8 cellular contexts compared by ENCODE assay signal in the genomic region with DNA sequence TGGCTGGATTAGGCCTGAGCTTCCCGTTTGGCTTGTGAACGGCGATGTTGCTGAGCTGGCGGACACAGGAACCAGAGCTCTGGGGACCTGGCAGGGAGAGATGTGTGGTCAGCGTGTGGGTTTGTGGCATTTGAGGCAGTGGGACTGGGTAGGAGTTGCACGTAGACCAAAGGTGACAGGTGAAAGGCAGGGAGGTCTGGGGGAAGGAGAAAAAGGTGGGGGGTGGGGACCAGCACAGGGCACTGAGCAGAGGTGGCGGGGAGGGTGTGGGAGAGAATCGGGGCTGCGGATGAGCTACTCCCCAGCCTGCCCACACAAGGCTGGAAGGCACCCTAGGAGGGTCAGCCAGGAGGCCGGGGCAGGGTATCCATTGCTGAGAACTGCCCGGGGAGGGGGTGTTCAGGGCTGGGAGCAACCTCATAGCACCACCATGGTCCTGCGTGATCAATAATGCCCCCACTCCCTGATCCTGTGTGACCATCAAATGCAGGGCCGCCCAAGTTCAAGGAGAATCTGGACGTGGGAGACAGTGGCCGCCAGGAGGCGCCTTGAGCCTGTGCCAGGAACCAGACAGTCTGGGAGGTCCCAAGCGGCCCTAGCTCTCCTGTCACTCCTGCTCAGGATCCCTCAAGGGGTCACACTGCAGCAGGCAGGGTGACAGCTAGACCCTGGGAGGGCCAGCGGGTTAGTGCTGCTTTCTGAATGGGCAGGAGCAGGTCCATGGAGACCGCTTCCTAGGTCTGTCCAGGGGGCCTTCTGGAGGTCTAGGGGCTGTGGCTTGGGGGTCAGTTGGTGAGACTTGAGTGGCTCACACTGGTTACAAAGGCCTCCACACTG. TPM values are rescaled to one million over a fixed set of nuclear protein-coding genes. Genes with fewer than 3 reads are reported as not detected.
A peak's percentile ranks its signal among the peaks of the same experiment; 100 is the strongest.
DNase-seq lines count a peak whose midpoint lies in the region; ATAC-seq and TF ChIP-seq lines count a peak whose summit lies in the region.

No MANE protein-coding gene starts in this region.

- no peak overlapping the region for H3K4me3 Mint-ChIP-seq in activated naive CD8-positive, alpha-beta T cell treated with anti-CD3 and anti-CD28 coated beads, Interleukin-2, amount 50 U/mL, for 24 hours

- peaks cover 2% of the 10 kb centered on the region for H3K4me1 Mint-ChIP-seq in activated naive CD8-positive, alpha-beta T cell treated with anti-CD3 and anti-CD28 coated beads, Interleukin-2, amount 50 U/mL, for 24 hours

- H3K27me3 Mint-ChIP-seq in activated naive CD8-positive, alpha-beta T cell treated with anti-CD3 and anti-CD28 coated beads, Interleukin-2, amount 50 U/mL, for 24 hours, result no peaks in the 10 kb centered on the region

- H3K4me3 ChIP-seq in right atrium auricular region (no peak overlapping the region), spleen (no peak overlapping the region)

- peaks cover 0 to 3% of the 10 kb centered on the region in 2 donors for H3K4me1 ChIP-seq in right atrium auricular region
- peaks cover 0 to 48% (median 14%) of the 10 kb centered on the region in 6 donors for H3K4me1 ChIP-seq in spleen

- no peaks in the 10 kb centered on the region for H3K27me3 ChIP-seq in right atrium auricular region
- no peaks in the 10 kb centered on the region for H3K27me3 ChIP-seq in spleen (replicated peaks in 1 of 7)

- H3K27ac ChIP-seq in right atrium auricular region, result no peak overlapping the region
- peak overlapping the region in 5 of 8 donors; percentile 76 to 83 (median 78) for H3K27ac ChIP-seq in spleen

- H3K36me3 ChIP-seq in right atrium auricular region (no peaks in the 10 kb centered on the region), spleen (no peaks in the 10 kb centered on the region)

- no peaks in the 10 kb centered on the region for H3K36me3 Mint-ChIP-seq in activated naive CD8-positive, alpha-beta T cell treated with anti-CD3 and anti-CD28 coated beads, Interleukin-2, amount 50 U/mL, for 24 hours (ENCODE audit: low read depth)

- 37 to 53% (median 47%) methylated on average over 14 to 19 of the region's 19 CpGs for WGBS in spleen, 5 donors

- intact Hi-C loops in spleen (cut with DNase I; ENCODE audit: low total_unique reads), result no loop called here

- DNase-seq in AML-193 (lab: John Stamatoyannopoulos, UW) (peak; percentile 24), GM20000 (ENCODE audit: low spot score) (peak; percentile 65), NOMO-1 treated with dmso at 0.1 percent for 144 hours (lab: John Stamatoyannopoulos, UW; ENCODE audit: unreplicated experiment) (peak; percentile 7), right atrium auricular region (ENCODE audit: low spot score) (peak; percentile 65), spleen (peak; percentile 84)
- peak; percentile 53 for DNase-seq in activated naive CD8-positive, alpha-beta T cell treated with anti-CD3 and anti-CD28 coated beads, Interleukin-2, amount 50 U/mL, for 24 hours

- no peak for TF ChIP-seq POLR2A in spleen (IDR thresholded peaks at IDR 0.05)

- no peaks in the 10 kb centered on the region for H3K9me3 ChIP-seq in right atrium auricular region
- no peaks in the 10 kb centered on the region for H3K9me3 ChIP-seq in spleen

- TF ChIP-seq CTCF in GM20000 (IDR thresholded peaks at IDR 0.05; ENCODE audit: extremely low read depth, missing control alignments) (peak; percentile 69), right atrium auricular region (IDR thresholded peaks at IDR 0.05) (peak; percentile 83 to 89), spleen (IDR thresholded peaks at IDR 0.05 in 8 of 11, conservative IDR thresholded peaks at IDR 0.05 in 3 of 11) (peak in 10 of 11 experiments; percentile 38 to 75 (median 62))

- H3K27ac Mint-ChIP-seq in activated naive CD8-positive, alpha-beta T cell treated with anti-CD3 and anti-CD28 coated beads, Interleukin-2, amount 50 U/mL, for 24 hours, result no peak overlapping the region

- ATAC-seq in activated naive CD8-positive, alpha-beta T cell treated with anti-CD3 and anti-CD28 coated beads, Interleukin-2, amount 50 U/mL, for 24 hours, result peak; percentile 69
- ATAC-seq in GM21447 (IDR thresholded peaks at IDR 0.05; ENCODE audit: unreplicated experiment) (no peak), HG02571 (IDR thresholded peaks at IDR 0.05; ENCODE audit: unreplicated experiment) (no peak)

- no peaks in the 10 kb centered on the region for H3K9me3 Mint-ChIP-seq in activated naive CD8-positive, alpha-beta T cell treated with anti-CD3 and anti-CD28 coated beads, Interleukin-2, amount 50 U/mL, for 24 hours

RNA-seq across cellular contexts. Expression of a gene that starts 12.8 kb away (rescaled TPM):
- total RNA-seq in right atrium auricular region, result 1,000 to 10,000 TPM; 1,458 to 1,507 TPM
- total RNA-seq in spleen, result 100 to 1,000 TPM; 137 to 455 (median 301) TPM
- polyA plus RNA-seq in spleen, result 100 to 1,000 TPM; 270 to 592 (median 358) TPM

RNA-seq across cellular contexts. Expression of a gene that starts 20.4 kb away (rescaled TPM):
- total RNA-seq in right atrium auricular region, result 100 to 1,000 TPM; 143 to 243 TPM
- total RNA-seq in spleen, result 100 to 1,000 TPM; 280 to 442 (median 379) TPM
- polyA plus RNA-seq in spleen, result 100 to 1,000 TPM; 709 to 858 (median 815) TPM

RNA-seq across cellular contexts. Expression of a gene that starts 38.6 kb away (rescaled TPM):
- total RNA-seq in right atrium auricular region (not detected), spleen (not detected)
- polyA plus RNA-seq in spleen, result not detected

RNA-seq across cellular contexts. Expression of a gene that starts 52.5 kb away (rescaled TPM):
- total RNA-seq in right atrium auricular region (10 to 100 TPM; 44.9 to 70.3 TPM), spleen (10 to 100 TPM; 48.9 to 87.7 (median 64.3) TPM)
- polyA plus RNA-seq in spleen, result 10 to 100 TPM in 2 of 3 donors, 1 to 10 TPM in 1; 6.9 to 18.4 (median 10.6) TPM

RNA-seq across cellular contexts. Expression of a gene that starts 56.0 kb away (rescaled TPM):
- total RNA-seq in right atrium auricular region (not detected), spleen (under 1 TPM in 1 of 7 donors, not detected in 6; 0.09 TPM)
- polyA plus RNA-seq in spleen, result not detected

Comparison
In these comparisons a context has a peak if more than half of its experiments do, and no peak if none do; other contexts are left out.
1. DNase-seq: peak in every context shown above with its lines; median percentile 84 in spleen; 65 in GM20000; 65 in right atrium auricular region; 53 in activated naive CD8-positive, alpha-beta T cell treated with anti-CD3 and anti-CD28 coated beads, Interleukin-2, amount 50 U/mL, for 24 hours; 24 in AML-193; 7 in NOMO-1 treated with dmso at 0.1 percent for 144 hours.
2. H3K27ac ChIP-seq: peak in spleen (5 of 8); none in right atrium auricular region (0 of 2).
3. Peak in every context shown above with its lines, with median percentiles within 50 percentile points of each other: CTCF ChIP-seq.